ENCODE assay signal across 25 cellular contexts in genomic region chr5:112787261-112787660, GRCh38. TPM values are rescaled to one million over a fixed set of nuclear protein-coding genes. Genes with fewer than 3 reads are reported as not detected.
DNase-seq lines count a peak whose midpoint lies in the region; ATAC-seq and TF ChIP-seq lines count a peak whose summit lies in the region.
"Had no signal": no experiment of that assay in that cellular context is flagged by ENCODE, and none has a peak within 500 bp of the region (broad histone marks: within the 10 kb centered on the region; RNA-seq: fewer than 3 reads in every experiment).

No MANE protein-coding gene starts in this region.

- H3K4me1 ChIP-seq in GM23248 (ENCODE audit: insufficient read depth) (peaks cover 17% of the 10 kb centered on the region), foreskin keratinocyte (no peaks in the 10 kb centered on the region)
- H3K4me1 ChIP-seq: A549, body of pancreas, lower lobe of right lung, right atrium auricular region, testis, uterus had no signal

- no peaks in the 10 kb centered on the region for H4K20me1 ChIP-seq in GM23248 (ENCODE audit: insufficient read depth)

- no peaks in the 10 kb centered on the region for H3K9me3 ChIP-seq in GM23248 (ENCODE audit: low read depth)
- H3K9me3 ChIP-seq: A549, body of pancreas, lower lobe of right lung, mucosa of descending colon, right atrium auricular region, testis, uterus had no signal

- no peak overlapping the region for H3K4me3 ChIP-seq in GM23248
- H3K4me3 ChIP-seq: A549, body of pancreas, lower lobe of right lung, mucosa of descending colon, right atrium auricular region, SK-N-MC, testis, uterus had no signal

- H3K27ac ChIP-seq in GM23248 (peak overlapping the region; percentile 40), foreskin keratinocyte (no peak overlapping the region)
- H3K27ac ChIP-seq: A549, body of pancreas, lower lobe of right lung, right atrium auricular region, SK-N-MC, testis, uterus had no signal

- no peaks in the 10 kb centered on the region for H3K9me2 ChIP-seq in GM23248 (ENCODE audit: insufficient read depth)

- no peak for TF ChIP-seq CTCF in foreskin keratinocyte (conservative IDR thresholded peaks at IDR 0.05)

- no peak overlapping the region for H2AFZ ChIP-seq in GM23248

- H3K9ac ChIP-seq in GM23248: no peak overlapping the region

- in situ Hi-C loops in GM23248 (cut with MboI): no loop called here

- no peaks in the 10 kb centered on the region for H3K27me3 ChIP-seq in GM23248 (replicated peaks; ENCODE audit: insufficient read depth)
- H3K27me3 ChIP-seq in foreskin keratinocyte: no peaks in the 10 kb centered on the region
- H3K27me3 ChIP-seq: body of pancreas, right atrium auricular region, testis, uterus had no signal

- H3K4me2 ChIP-seq in GM23248 (ENCODE audit: unreplicated experiment): peak overlapping the region; percentile 25
- H3K4me2 ChIP-seq: A549 had no signal

- ATAC-seq in foreskin keratinocyte: peak; percentile 20
- ATAC-seq: A549; activated naive CD8-positive, alpha-beta T cell treated with anti-CD3 and anti-CD28 coated beads, Interleukin-2, amount 50 U/mL, for 24 hours; body of pancreas; lower lobe of right lung; mucosa of descending colon; stimulated activated naive B cell treated with anti-CD40 and anti-IgM and Interleukin-4, amounts not matched to agents 10 μg/mL and 1 μg/mL and 100 μg/mL, for 72 hours had no signal

- DNase-seq in A172 (ENCODE audit: low spot score) (peak; percentile 5), GM23248 (peak; percentile 76), amniotic epithelial cell (ENCODE audit: low read depth) (peak; percentile 15), foreskin keratinocyte (peak in 1 of 2 donors; percentile 30), Kasumi-1 (lab: John Stamatoyannopoulos, UW) (no peak), T-helper 1 cell (no peak)
- DNase-seq in NK-92 treated with Interleukin-12 subunit alpha and Interleukin-12 subunit beta, amount 100 ng/mL, for 24 hours (lab: John Stamatoyannopoulos, UW): no peak
- DNase-seq in activated CD4-positive, alpha-beta T cell treated with anti-CD3 and anti-CD28 coated beads, Interleukin-2, amount 50 U/mL, for 1 hour: no peak
- DNase-seq: activated CD4-positive, alpha-beta T cell treated with anti-CD3 and anti-CD28 coated beads for 4 hours; activated CD8-positive, alpha-beta memory T cell treated with anti-CD3 and anti-CD28 coated beads for 24 hours; activated naive CD8-positive, alpha-beta T cell treated with anti-CD3 and anti-CD28 coated beads, Interleukin-2, amount 50 U/mL, for 24 hours; body of pancreas; DMS153; foreskin melanocyte; lower lobe of right lung; mucosa of descending colon; NCI-H2081 treated with DMSO at 0.1 percent for 48 hours; NCI-H226; stimulated activated naive B cell treated with anti-CD40 and anti-IgM and Interleukin-4, amounts not matched to agents 10 μg/mL and 1 μg/mL and 100 μg/mL, for 72 hours; T-helper 2 cell; testis; uterus had no signal

- H3F3A ChIP-seq in GM23248 (ENCODE audit: insufficient read depth): peaks cover 24% of the 10 kb centered on the region

- no peaks in the 10 kb centered on the region for H3K79me2 ChIP-seq in GM23248 (ENCODE audit: insufficient read depth)

- H3K36me3 ChIP-seq in GM23248 (ENCODE audit: low read depth): peaks cover 15% of the 10 kb centered on the region
- H3K36me3 ChIP-seq: uterus had no signal

- 17 to 36% methylated on average over 1 of the region's 1 CpG for WGBS in GM23248 (ENCODE audit: low coverage in 1 of 2, low lambda C conversion rate in 2 of 2, missing lambda C conversion rate in 2 of 2), 2 experiments

RNA-seq across cellular contexts. Expression of gene APC, which starts 49.6 kb away (rescaled TPM):
- 36.7 and 49.4 TPM in 2 replicates for total RNA-seq in A172 (2014; rRNA removed; shearing (Covaris generic))
- 34.2 and 47.2 TPM in 2 replicates for total RNA-seq in GM23248 (2014; rRNA removed; shearing (Covaris generic))
- polyA plus RNA-seq in GM23248 (2016; fragmentation: Nextera tagmentation; extraction: Ambion mirVana) (17.8 and 18.1 TPM in 2 replicates), foreskin keratinocyte (1.5 and 1.7 TPM in 2 replicates)
- 25.7 and 26.6 TPM in 2 replicates for total RNA-seq in foreskin keratinocyte

Comparison
In these comparisons a context has a peak if more than half of its experiments do, and no peak if none do; other contexts are left out.
1. DNase-seq: peak in A172 (single experiment), GM23248 (single experiment) and amniotic epithelial cell (single experiment); none in NK-92 treated with Interleukin-12 subunit alpha and Interleukin-12 subunit beta, amount 100 ng/mL, for 24 hours (single experiment), activated CD4-positive, alpha-beta T cell treated with anti-CD3 and anti-CD28 coated beads, Interleukin-2, amount 50 U/mL, for 1 hour (single experiment), Kasumi-1 (0 of 2) and T-helper 1 cell (0 of 5).